In the genomic region with DNA sequence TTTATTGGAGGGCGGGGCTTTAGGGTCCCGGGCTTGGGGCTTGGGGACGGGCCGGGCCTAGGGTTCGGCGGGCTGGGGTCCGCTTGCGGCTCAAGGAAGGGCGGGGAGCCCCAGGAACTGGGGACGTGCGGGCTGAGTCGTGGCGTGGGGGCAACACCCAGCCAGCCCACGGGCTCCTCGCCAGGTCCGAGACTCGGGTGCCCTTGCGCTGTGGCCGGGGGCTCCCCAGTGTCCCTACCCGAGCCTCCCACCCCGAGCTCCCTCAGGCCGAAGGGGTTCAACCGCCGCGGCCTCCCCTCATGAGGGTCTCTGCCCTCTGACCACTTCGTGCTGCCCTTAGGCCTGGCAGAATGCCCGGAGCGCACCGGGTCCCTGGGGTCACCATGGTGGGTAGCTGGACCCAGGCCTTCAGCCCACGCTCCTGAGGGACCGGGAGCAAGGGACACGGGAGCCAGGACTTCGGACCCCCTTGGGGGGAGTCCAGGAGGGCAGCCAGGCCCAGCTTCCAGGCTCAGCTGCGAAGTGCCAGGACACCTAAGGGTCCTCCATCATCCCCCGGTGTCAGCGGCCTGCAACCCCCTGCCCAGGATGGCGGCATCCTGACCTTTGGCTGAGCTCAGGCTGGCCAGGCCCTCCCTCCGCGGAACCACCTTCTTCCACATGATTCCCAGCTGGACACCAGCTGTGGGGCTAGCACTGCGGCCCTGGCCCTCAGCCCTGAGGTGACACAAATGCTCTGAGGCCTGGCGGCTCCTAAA, we compare ENCODE assay signal across 1 cellular context.
TF ChIP-seq lines count a peak whose summit lies in the region.

No MANE protein-coding gene starts in this region.

TF ChIP-seq in K562, 482 proteins besides CTCF, POLR2A, EP300 and RAD21:
- TF ChIP-seq VEZF1 (CRISPR knock-in tag; IDR thresholded peaks at IDR 0.05) (peak; percentile 19; the same call in 1 of the 2 replicates), PML (IDR thresholded peaks at IDR 0.05; ENCODE audit: low read length) (no peak)
- TF ChIP-seq, protein P1, sequence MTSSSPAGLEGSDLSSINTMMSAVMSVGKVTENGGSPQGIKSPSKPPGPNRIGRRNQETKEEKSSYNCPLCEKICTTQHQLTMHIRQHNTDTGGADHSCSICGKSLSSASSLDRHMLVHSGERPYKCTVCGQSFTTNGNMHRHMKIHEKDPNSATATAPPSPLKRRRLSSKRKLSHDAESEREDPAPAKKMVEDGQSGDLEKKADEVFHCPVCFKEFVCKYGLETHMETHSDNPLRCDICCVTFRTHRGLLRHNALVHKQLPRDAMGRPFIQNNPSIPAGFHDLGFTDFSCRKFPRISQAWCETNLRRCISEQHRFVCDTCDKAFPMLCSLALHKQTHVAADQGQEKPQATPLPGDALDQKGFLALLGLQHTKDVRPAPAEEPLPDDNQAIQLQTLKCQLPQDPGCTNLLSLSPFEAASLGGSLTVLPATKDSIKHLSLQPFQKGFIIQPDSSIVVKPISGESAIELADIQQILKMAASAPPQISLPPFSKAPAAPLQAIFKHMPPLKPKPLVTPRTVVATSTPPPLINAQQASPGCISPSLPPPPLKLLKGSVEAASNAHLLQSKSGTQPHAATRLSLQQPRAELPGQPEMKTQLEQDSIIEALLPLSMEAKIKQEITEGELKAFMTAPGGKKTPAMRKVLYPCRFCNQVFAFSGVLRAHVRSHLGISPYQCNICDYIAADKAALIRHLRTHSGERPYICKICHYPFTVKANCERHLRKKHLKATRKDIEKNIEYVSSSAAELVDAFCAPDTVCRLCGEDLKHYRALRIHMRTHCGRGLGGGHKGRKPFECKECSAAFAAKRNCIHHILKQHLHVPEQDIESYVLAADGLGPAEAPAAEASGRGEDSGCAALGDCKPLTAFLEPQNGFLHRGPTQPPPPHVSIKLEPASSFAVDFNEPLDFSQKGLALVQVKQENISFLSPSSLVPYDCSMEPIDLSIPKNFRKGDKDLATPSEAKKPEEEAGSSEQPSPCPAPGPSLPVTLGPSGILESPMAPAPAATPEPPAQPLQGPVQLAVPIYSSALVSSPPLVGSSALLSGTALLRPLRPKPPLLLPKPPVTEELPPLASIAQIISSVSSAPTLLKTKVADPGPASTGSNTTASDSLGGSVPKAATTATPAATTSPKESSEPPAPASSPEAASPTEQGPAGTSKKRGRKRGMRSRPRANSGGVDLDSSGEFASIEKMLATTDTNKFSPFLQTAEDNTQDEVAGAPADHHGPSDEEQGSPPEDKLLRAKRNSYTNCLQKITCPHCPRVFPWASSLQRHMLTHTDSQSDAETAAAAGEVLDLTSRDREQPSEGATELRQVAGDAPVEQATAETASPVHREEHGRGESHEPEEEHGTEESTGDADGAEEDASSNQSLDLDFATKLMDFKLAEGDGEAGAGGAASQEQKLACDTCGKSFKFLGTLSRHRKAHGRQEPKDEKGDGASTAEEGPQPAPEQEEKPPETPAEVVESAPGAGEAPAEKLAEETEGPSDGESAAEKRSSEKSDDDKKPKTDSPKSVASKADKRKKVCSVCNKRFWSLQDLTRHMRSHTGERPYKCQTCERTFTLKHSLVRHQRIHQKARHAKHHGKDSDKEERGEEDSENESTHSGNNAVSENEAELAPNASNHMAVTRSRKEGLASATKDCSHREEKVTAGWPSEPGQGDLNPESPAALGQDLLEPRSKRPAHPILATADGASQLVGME (CRISPR knock-in tag; IDR thresholded peaks at IDR 0.05) = no peak
